Comparison of ENCODE assay signal across 10 cellular contexts in the genomic region with DNA sequence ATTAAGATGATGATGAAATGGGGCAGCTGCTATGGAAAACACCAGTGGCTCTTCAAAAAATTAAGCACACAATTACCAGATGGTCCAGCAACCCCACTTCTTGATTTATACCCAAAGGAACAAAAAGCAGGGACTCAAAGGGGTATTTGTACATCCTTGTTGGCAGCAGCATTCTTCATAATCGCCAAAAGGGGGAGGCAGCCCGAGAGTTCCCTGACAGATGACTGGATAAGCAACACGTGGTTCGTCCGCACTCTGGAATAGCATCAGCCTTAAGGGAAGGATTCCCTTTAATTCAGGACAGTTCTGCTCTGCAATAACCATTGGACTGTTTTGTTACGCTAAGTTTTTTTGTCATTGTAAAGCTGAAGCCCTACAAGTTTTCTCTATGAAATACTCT.
DNase-seq lines count a peak whose midpoint lies in the region; ATAC-seq and TF ChIP-seq lines count a peak whose summit lies in the region.
"Had no signal": no experiment of that assay in that cellular context is flagged by ENCODE, and none has a peak within 500 bp of the region (broad histone marks: within the 10 kb centered on the region; RNA-seq: fewer than 3 reads in every experiment).

No MANE protein-coding gene starts in this region.

- H3K79me2 ChIP-seq in GM23248 (ENCODE audit: insufficient read depth) (no peaks in the 10 kb centered on the region), osteoblast (ENCODE audit: insufficient read depth, low read length) (no peaks in the 10 kb centered on the region)
- H3K79me2 ChIP-seq: parathyroid adenoma had no signal

- in situ Hi-C loops in GM23248 (cut with MboI) = no loop called here

- H3K27me3 ChIP-seq in GM23248 (replicated peaks; ENCODE audit: insufficient read depth) (no peaks in the 10 kb centered on the region), osteoblast (ENCODE audit: insufficient read depth, low read length) (peaks cover 35% of the 10 kb centered on the region)

- peak; percentile 64 for DNase-seq in GM23248
- peak; percentile 23 for DNase-seq in NCI-H82 treated with DMSO at 0.1 percent for 48 hours (lab: John Stamatoyannopoulos, UW; ENCODE audit: unreplicated experiment)
- DNase-seq in fibroblast of gingiva (ENCODE audit: low read depth) = peak; percentile 44
- peak; percentile 96 for DNase-seq in osteoblast (ENCODE audit: insufficient read length, low spot score, missing footprints)
- no peak for DNase-seq in T-helper 9 cell
- DNase-seq in DMS79 treated with DMSO at 0.1 percent for 48 hours (lab: John Stamatoyannopoulos, UW) = no peak
- DNase-seq: activated effector memory CD4-positive, alpha-beta T cell treated with Interleukin-2 at 50 U/mL for 16 hours; upper lobe of right lung had no signal

- no peaks in the 10 kb centered on the region for H3K9me2 ChIP-seq in GM23248 (ENCODE audit: insufficient read depth)

- WGBS in GM23248 (ENCODE audit: low coverage in 1 of 2, low lambda C conversion rate in 2 of 2, missing lambda C conversion rate in 2 of 2), 2 experiments = 28 to 34% methylated on average over 6 of the region's 6 CpGs

- no peak overlapping the region for H3K9ac ChIP-seq in GM23248
- H3K9ac ChIP-seq: parathyroid adenoma had no signal

- no peak for ATAC-seq in HG02763 (IDR thresholded peaks at IDR 0.05; ENCODE audit: unreplicated experiment)
- ATAC-seq: upper lobe of right lung had no signal

- no peak overlapping the region for H3K4me3 ChIP-seq in GM23248
- no peak overlapping the region for H3K4me3 ChIP-seq in osteoblast (ENCODE audit: insufficient read depth, low read length)
- H3K4me3 ChIP-seq: upper lobe of right lung had no signal

- H2AFZ ChIP-seq in GM23248 (no peak overlapping the region), osteoblast (ENCODE audit: low read length) (no peak overlapping the region)
- H2AFZ ChIP-seq: parathyroid adenoma had no signal

- H3K36me3 ChIP-seq in GM23248 (ENCODE audit: low read depth) (no peaks in the 10 kb centered on the region), osteoblast (ENCODE audit: insufficient read depth, low read length) (no peaks in the 10 kb centered on the region)
- H3K36me3 ChIP-seq: upper lobe of right lung had no signal

- no peaks in the 10 kb centered on the region for H4K20me1 ChIP-seq in GM23248 (ENCODE audit: insufficient read depth)
- H4K20me1 ChIP-seq in osteoblast (ENCODE audit: insufficient read depth, low read length) = no peaks in the 10 kb centered on the region

- H3K9me3 ChIP-seq in GM23248 (ENCODE audit: low read depth) (no peaks in the 10 kb centered on the region), osteoblast (ENCODE audit: low read depth, low read length) (peaks cover 2% of the 10 kb centered on the region)
- H3K9me3 ChIP-seq: upper lobe of right lung had no signal

- no peak overlapping the region for H3K4me2 ChIP-seq in GM23248 (ENCODE audit: unreplicated experiment)
- H3K4me2 ChIP-seq in osteoblast (ENCODE audit: insufficient read depth, low read length) = no peak overlapping the region

- H3K27ac ChIP-seq in GM23248 (no peak overlapping the region), osteoblast (ENCODE audit: low read depth, low read length) (no peak overlapping the region)
- H3K27ac ChIP-seq: parathyroid adenoma, upper lobe of right lung had no signal

- peak; percentile 36 for TF ChIP-seq CTCF in osteoblast (IDR thresholded peaks at IDR 0.05; ENCODE audit: extremely low read depth, low read depth, low read length)

- no peaks in the 10 kb centered on the region for H3F3A ChIP-seq in GM23248 (ENCODE audit: insufficient read depth)

- H3K4me1 ChIP-seq in GM23248 (ENCODE audit: insufficient read depth) = no peaks in the 10 kb centered on the region
- H3K4me1 ChIP-seq in osteoblast (ENCODE audit: insufficient read depth, low read length) = no peaks in the 10 kb centered on the region
- H3K4me1 ChIP-seq: parathyroid adenoma, upper lobe of right lung had no signal

Comparison
In these comparisons a context has a peak if more than half of its experiments do, and no peak if none do; other contexts are left out.
1. DNase-seq: peak in GM23248 (single experiment), NCI-H82 treated with DMSO at 0.1 percent for 48 hours (single experiment), fibroblast of gingiva (single experiment) and osteoblast (single experiment); none in T-helper 9 cell (single experiment) and DMS79 treated with DMSO at 0.1 percent for 48 hours (single experiment).